In the genomic region with DNA sequence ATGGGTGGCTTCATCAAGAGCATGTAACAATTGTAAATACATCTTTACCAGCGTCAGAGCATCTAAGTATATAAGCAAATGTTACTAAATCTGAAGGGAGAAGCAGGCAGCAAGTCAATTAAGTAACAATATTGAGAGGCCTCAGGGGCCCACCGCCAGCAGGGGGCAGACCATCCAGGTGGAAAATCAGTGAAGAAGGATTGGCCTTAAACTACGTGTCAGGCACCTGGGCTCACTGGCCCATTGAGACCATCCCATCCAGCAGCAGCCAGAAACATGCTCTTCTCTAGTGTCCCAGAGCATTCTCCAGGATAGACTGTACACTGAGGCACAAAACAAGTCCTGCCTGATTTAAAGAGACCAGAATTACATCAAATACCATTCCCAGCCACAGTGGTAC, we compare ENCODE assay signal across 8 cellular contexts.
DNase-seq lines count a peak whose midpoint lies in the region; ATAC-seq, FAIRE-seq and TF ChIP-seq lines count a peak whose summit lies in the region.

No MANE protein-coding gene starts in this region.

- H3K9ac ChIP-seq in MM.1S (ENCODE audit: low read length): no peak overlapping the region

- no peaks in the 10 kb centered on the region for H4K20me1 ChIP-seq in MM.1S (ENCODE audit: insufficient read depth, low read length)

- no peaks in the 10 kb centered on the region for H3K9me2 ChIP-seq in MM.1S (replicated peaks; ENCODE audit: insufficient read depth, low read length)

- H3K4me2 ChIP-seq in MM.1S (ENCODE audit: low read depth, low read length): no peak overlapping the region

- peak; percentile 12 for DNase-seq in stimulated activated CD4-positive, alpha-beta T cell treated with anti-CD3 and anti-CD28 coated beads, Interleukin-12 subunit alpha, Interleukin-12 subunit beta, amount 100 ng/mL, for 4 hours
- no peak for DNase-seq in stimulated activated CD4-positive, alpha-beta T cell treated with anti-CD3 and anti-CD28 coated beads, Interleukin-4, amount 100 ng/mL, for 4 hours
- DNase-seq in MM.1S (no peak), adrenal gland (peak in 6 of 7 donors; percentile 37 to 79 (median 66)), kidney epithelial cell (ENCODE audit: low read depth) (no peak), urothelium cell line (ENCODE audit: low spot score) (peak; percentile 31)

- ATAC-seq in HG02973 (IDR thresholded peaks at IDR 0.05; ENCODE audit: unreplicated experiment) (no peak), HG02840 (IDR thresholded peaks at IDR 0.05; ENCODE audit: low FRiP score, unreplicated experiment) (no peak)

- H3K4me3 ChIP-seq in MM.1S (ENCODE audit: low read length): no peak overlapping the region
- no peak overlapping the region for H3K4me3 ChIP-seq in adrenal gland
- H3K4me3 ChIP-seq in kidney epithelial cell (ENCODE audit: low read depth, low read length): no peak overlapping the region

- H3K27me3 ChIP-seq in MM.1S (replicated peaks; ENCODE audit: insufficient read depth, low read length) (no peaks in the 10 kb centered on the region), adrenal gland (no peaks in the 10 kb centered on the region), kidney epithelial cell (ENCODE audit: control insufficient read depth, insufficient read depth, low read length) (no peaks in the 10 kb centered on the region)

- TF ChIP-seq POLR2A in adrenal gland (IDR thresholded peaks at IDR 0.05): no peak

- TF ChIP-seq CTCF in MM.1S (IDR thresholded peaks at IDR 0.05; ENCODE audit: low read length): peak; percentile 26
- peak; percentile 44 to 71 (median 64) for TF ChIP-seq CTCF in adrenal gland (IDR thresholded peaks at IDR 0.05)
- peak; percentile 73 for TF ChIP-seq CTCF in kidney epithelial cell (IDR thresholded peaks at IDR 0.05; ENCODE audit: insufficient read depth, low read length, poor library complexity, severe bottlenecking)

- H3K27ac ChIP-seq in MM.1S (ENCODE audit: low read length) (no peak overlapping the region), adrenal gland (no peak overlapping the region)

- H3F3A ChIP-seq in MM.1S (ENCODE audit: insufficient read depth, low read length): no peaks in the 10 kb centered on the region

- H2AFZ ChIP-seq in MM.1S (ENCODE audit: low read length): no peak overlapping the region

- intact Hi-C loops in adrenal gland (cut with DNase I): loop anchor here (10.0 kb wide), 1 partner anchor 690 kb away; no protein-coding TSS in a partner anchor

- H3K4me1 ChIP-seq in MM.1S (ENCODE audit: low read length): no peaks in the 10 kb centered on the region
- H3K4me1 ChIP-seq in adrenal gland (replicated peaks in 1 of 2): no peaks in the 10 kb centered on the region

- H3K36me3 ChIP-seq in MM.1S (replicated peaks; ENCODE audit: insufficient read depth, low read length): no peaks in the 10 kb centered on the region
- H3K36me3 ChIP-seq in adrenal gland (replicated peaks in 1 of 2): no peaks in the 10 kb centered on the region
- no peaks in the 10 kb centered on the region for H3K36me3 ChIP-seq in kidney epithelial cell (ENCODE audit: control insufficient read depth, insufficient read depth, low read length)

- no peaks in the 10 kb centered on the region for H3K9me3 ChIP-seq in MM.1S (replicated peaks; ENCODE audit: insufficient read depth, low read length)
- no peaks in the 10 kb centered on the region for H3K9me3 ChIP-seq in adrenal gland (replicated peaks in 1 of 3)

- H3K79me2 ChIP-seq in MM.1S (ENCODE audit: low read length): no peaks in the 10 kb centered on the region

- WGBS in adrenal gland, 4 donors: 32 to 52% (median 40%) methylated on average over 3 of the region's 3 CpGs

- no peak for FAIRE-seq in urothelium cell line (lab: Jason Lieb, UNC)

Comparison
In these comparisons a context has a peak if more than half of its experiments do, and no peak if none do; other contexts are left out.
1. DNase-seq: peak in stimulated activated CD4-positive, alpha-beta T cell treated with anti-CD3 and anti-CD28 coated beads, Interleukin-12 subunit alpha, Interleukin-12 subunit beta, amount 100 ng/mL, for 4 hours (single experiment), adrenal gland (6 of 7) and urothelium cell line (single experiment); none in stimulated activated CD4-positive, alpha-beta T cell treated with anti-CD3 and anti-CD28 coated beads, Interleukin-4, amount 100 ng/mL, for 4 hours (0 of 2), MM.1S (single experiment) and kidney epithelial cell (single experiment).
2. Peak in every context shown above with its lines, with median percentiles within 50 percentile points of each other: CTCF ChIP-seq.